In the genomic region with DNA sequence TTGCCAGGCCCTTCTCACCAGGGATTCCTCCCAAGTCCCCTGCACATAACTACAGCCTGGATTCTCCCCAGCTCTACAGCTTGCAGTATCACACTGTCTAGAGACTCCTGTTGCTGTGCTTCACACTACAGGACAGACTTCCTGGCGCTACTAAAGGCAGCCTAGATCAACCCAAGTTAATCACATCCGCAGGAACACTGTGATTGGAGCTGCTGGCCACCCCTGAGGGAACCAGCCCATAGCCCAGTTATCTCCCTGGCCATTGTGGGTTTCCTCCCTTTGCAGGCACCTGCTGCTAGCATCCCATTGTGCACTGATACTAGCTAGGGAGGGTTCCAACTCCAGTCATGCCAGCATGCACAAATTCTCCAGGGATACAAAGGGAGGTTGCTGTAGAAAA, we compare ENCODE assay signal across 26 cellular contexts. TPM values are rescaled to one million over a fixed set of nuclear protein-coding genes. Genes with fewer than 3 reads are reported as not detected.
DNase-seq lines count a peak whose midpoint lies in the region; ATAC-seq and TF ChIP-seq lines count a peak whose summit lies in the region.
"Had no signal": no experiment of that assay in that cellular context is flagged by ENCODE, and none has a peak within 500 bp of the region (broad histone marks: within the 10 kb centered on the region; RNA-seq: fewer than 3 reads in every experiment).

No MANE protein-coding gene starts in this region.

- H3K36me3 ChIP-seq in cardiac muscle cell = no peaks in the 10 kb centered on the region
- no peaks in the 10 kb centered on the region for H3K36me3 ChIP-seq in right atrium auricular region
- peaks cover 21% of the 10 kb centered on the region for H3K36me3 ChIP-seq in SJSA1
- no peaks in the 10 kb centered on the region for H3K36me3 ChIP-seq in mesendoderm (ENCODE audit: control insufficient read depth, insufficient read depth, low read length)
- no peaks in the 10 kb centered on the region for H3K36me3 ChIP-seq in upper lobe of right lung
- no peaks in the 10 kb centered on the region for H3K36me3 ChIP-seq in effector memory CD4-positive, alpha-beta T cell (ENCODE audit: control insufficient read depth, insufficient read depth, low read length)

- no peak overlapping the region for H3K18ac ChIP-seq in mesendoderm (ENCODE audit: low read length)

- H4K8ac ChIP-seq in mesendoderm (ENCODE audit: low read depth, low read length) = no peak overlapping the region

- H3K27ac ChIP-seq in cardiac muscle cell (peak overlapping the region; percentile 44), right atrium auricular region (no peak overlapping the region), SJSA1 (peak overlapping the region; percentile 71), mesendoderm (ENCODE audit: low read depth, low read length) (no peak overlapping the region), upper lobe of right lung (no peak overlapping the region)
- H3K27ac ChIP-seq in effector memory CD4-positive, alpha-beta T cell (ENCODE audit: insufficient read depth, low read length, poor library complexity, severe bottlenecking) = no peak overlapping the region
- H3K27ac ChIP-seq: 22Rv1, RWPE1 had no signal

- no peaks in the 10 kb centered on the region for H3K27me3 ChIP-seq in cardiac muscle cell
- no peaks in the 10 kb centered on the region for H3K27me3 ChIP-seq in right atrium auricular region
- H3K27me3 ChIP-seq in SJSA1 (replicated peaks) = no peaks in the 10 kb centered on the region
- H3K27me3 ChIP-seq in mesendoderm (ENCODE audit: insufficient read depth, low read length, poor library complexity) = no peaks in the 10 kb centered on the region
- no peaks in the 10 kb centered on the region for H3K27me3 ChIP-seq in upper lobe of right lung
- no peaks in the 10 kb centered on the region for H3K27me3 ChIP-seq in effector memory CD4-positive, alpha-beta T cell (replicated peaks; ENCODE audit: control insufficient read depth, insufficient read depth, low read length, poor library complexity, severe bottlenecking)

- peaks cover 3% of the 10 kb centered on the region for H3K79me1 ChIP-seq in mesendoderm (ENCODE audit: low read length)

- H3K9me3 ChIP-seq in cardiac muscle cell (ENCODE audit: low read depth) = no peaks in the 10 kb centered on the region
- no peaks in the 10 kb centered on the region for H3K9me3 ChIP-seq in right atrium auricular region
- no peaks in the 10 kb centered on the region for H3K9me3 ChIP-seq in SJSA1 (replicated peaks)
- no peaks in the 10 kb centered on the region for H3K9me3 ChIP-seq in upper lobe of right lung
- H3K9me3 ChIP-seq in effector memory CD4-positive, alpha-beta T cell (ENCODE audit: control insufficient read depth, low read length) = no peaks in the 10 kb centered on the region

- no peak overlapping the region for H4K5ac ChIP-seq in mesendoderm (ENCODE audit: low read length)

- no peak overlapping the region for H2BK5ac ChIP-seq in mesendoderm (ENCODE audit: low read length)

- no peak overlapping the region for H2AK5ac ChIP-seq in mesendoderm (ENCODE audit: low read length)

- no peak overlapping the region for H3K9ac ChIP-seq in mesendoderm (ENCODE audit: low read length)

- no peak overlapping the region for H2BK120ac ChIP-seq in mesendoderm (ENCODE audit: low read depth, low read length)

- no CpG with 5 or more reads among the region's 2 CpGs for WGBS in mesendoderm (ENCODE audit: extremely low coverage, insufficient coverage, low lambda C conversion rate)

- intact Hi-C loops in upper lobe of right lung (cut with DNase I) = no loop called here

- H3K79me2 ChIP-seq in mesendoderm (ENCODE audit: control insufficient read depth, insufficient read depth, low read length) = no peaks in the 10 kb centered on the region

- peak; percentile 19 for ATAC-seq in upper lobe of right lung
- ATAC-seq in HG03469 (IDR thresholded peaks at IDR 0.05; ENCODE audit: unreplicated experiment) = no peak
- ATAC-seq: CD8-positive, alpha-beta T cell; HepG2 had no signal

- H3K4me3 ChIP-seq in cardiac muscle cell (no peak overlapping the region), right atrium auricular region (no peak overlapping the region), SJSA1 (no peak overlapping the region), mesendoderm (ENCODE audit: low read length) (no peak overlapping the region), upper lobe of right lung (no peak overlapping the region)
- no peak overlapping the region for H3K4me3 ChIP-seq in effector memory CD4-positive, alpha-beta T cell (ENCODE audit: insufficient read depth, low read depth, low read length, poor library complexity, severe bottlenecking)

- H2BK15ac ChIP-seq in mesendoderm (replicated peaks; ENCODE audit: low read depth) = no peak overlapping the region

- H3K4me1 ChIP-seq in cardiac muscle cell (ENCODE audit: low read depth) = peaks cover 13% of the 10 kb centered on the region
- no peaks in the 10 kb centered on the region for H3K4me1 ChIP-seq in right atrium auricular region
- H3K4me1 ChIP-seq in SJSA1 (replicated peaks) = peaks cover 31% of the 10 kb centered on the region
- no peaks in the 10 kb centered on the region for H3K4me1 ChIP-seq in mesendoderm (ENCODE audit: control insufficient read depth, low read depth, low read length)
- H3K4me1 ChIP-seq in upper lobe of right lung = peaks cover 5% of the 10 kb centered on the region
- no peaks in the 10 kb centered on the region for H3K4me1 ChIP-seq in effector memory CD4-positive, alpha-beta T cell (ENCODE audit: control insufficient read depth, insufficient read depth, low read length, poor library complexity, severe bottlenecking)

- no peak overlapping the region for H3K4ac ChIP-seq in mesendoderm (ENCODE audit: low read depth, low read length)

- H3K56ac ChIP-seq in mesendoderm (ENCODE audit: low read length) = no peak overlapping the region

- no peak for TF ChIP-seq CTCF in cardiac muscle cell (IDR thresholded peaks at IDR 0.05; ENCODE audit: low read depth, low read length)
- no peak for TF ChIP-seq CTCF in right atrium auricular region (IDR thresholded peaks at IDR 0.05)
- TF ChIP-seq CTCF in upper lobe of right lung (IDR thresholded peaks at IDR 0.05) = no peak

- DNase-seq in cardiac muscle cell (ENCODE audit: low read depth in 1 of 2, low spot score in 1 of 2) = no peak
- no peak for DNase-seq in right atrium auricular region (ENCODE audit: low spot score)
- DNase-seq in SJSA1 (ENCODE audit: low read depth in 1 of 2, low spot score in 2 of 2) = no peak
- peak; percentile 52 for DNase-seq in mesendoderm
- no peak for DNase-seq in upper lobe of right lung
- no peak for DNase-seq in effector memory CD4-positive, alpha-beta T cell
- DNase-seq in AG08396 (ENCODE audit: low spot score) = no peak
- DNase-seq: ACHN; AML-193; C1 segment of cervical spinal cord; CD8-positive, alpha-beta T cell; DMS153; H7; HFFc6; KG1; NCI-H1105; NCI-H2029 treated with DMSO at 0.1 percent for 48 hours; NCI-H226; NCI-H524; NCI-H774; NK-92 treated with Interleukin-12 subunit alpha and Interleukin-12 subunit beta, amount 100 ng/mL, for 24 hours; SIG-M5 had no signal

- H3K4me2 ChIP-seq in mesendoderm (ENCODE audit: low read length) = no peak overlapping the region

- H3K23ac ChIP-seq in mesendoderm (ENCODE audit: low read length) = no peak overlapping the region

RNA-seq across cellular contexts. Expression of gene NLN, which starts 53.5 kb away (rescaled TPM):
- total RNA-seq in cardiac muscle cell (11.2 and 14.7 TPM in 2 replicates), right atrium auricular region (1 to 10 TPM; 5.9 to 7.2 TPM), upper lobe of right lung (15.8 TPM)
- polyA plus RNA-seq in cardiac muscle cell = 19.2 and 20.0 TPM in 2 replicates
- 27.4 and 32.4 TPM in 2 replicates for total RNA-seq in SJSA1 (2014; rRNA removed; shearing (Covaris generic))
- 92.6 TPM for polyA plus RNA-seq in mesendoderm (2013, experiment 1 of 2)
- 94.6 TPM for polyA plus RNA-seq in mesendoderm (2013, experiment 2 of 2)

RNA-seq across cellular contexts. Expression of gene SGTB, which starts 53.6 kb away (rescaled TPM):
- total RNA-seq in cardiac muscle cell = 5.9 and 7.4 TPM in 2 replicates
- 2.9 and 6.9 TPM in 2 replicates for polyA plus RNA-seq in cardiac muscle cell
- total RNA-seq in right atrium auricular region = 1 to 10 TPM; 6.8 to 6.9 TPM
- 12.2 and 14.3 TPM in 2 replicates for total RNA-seq in SJSA1 (2014; rRNA removed; shearing (Covaris generic))
- polyA plus RNA-seq in mesendoderm (2013, experiment 1 of 2) = 7.0 TPM
- 7.5 TPM for polyA plus RNA-seq in mesendoderm (2013, experiment 2 of 2)
- total RNA-seq in upper lobe of right lung = 10.8 TPM

Comparison
In these comparisons a context has a peak if more than half of its experiments do, and no peak if none do; other contexts are left out.
1. H3K27ac ChIP-seq: peak in cardiac muscle cell (single experiment) and SJSA1 (single experiment); none in right atrium auricular region (0 of 2), mesendoderm (single experiment), upper lobe of right lung (single experiment) and effector memory CD4-positive, alpha-beta T cell (single experiment).